In the genomic region with DNA sequence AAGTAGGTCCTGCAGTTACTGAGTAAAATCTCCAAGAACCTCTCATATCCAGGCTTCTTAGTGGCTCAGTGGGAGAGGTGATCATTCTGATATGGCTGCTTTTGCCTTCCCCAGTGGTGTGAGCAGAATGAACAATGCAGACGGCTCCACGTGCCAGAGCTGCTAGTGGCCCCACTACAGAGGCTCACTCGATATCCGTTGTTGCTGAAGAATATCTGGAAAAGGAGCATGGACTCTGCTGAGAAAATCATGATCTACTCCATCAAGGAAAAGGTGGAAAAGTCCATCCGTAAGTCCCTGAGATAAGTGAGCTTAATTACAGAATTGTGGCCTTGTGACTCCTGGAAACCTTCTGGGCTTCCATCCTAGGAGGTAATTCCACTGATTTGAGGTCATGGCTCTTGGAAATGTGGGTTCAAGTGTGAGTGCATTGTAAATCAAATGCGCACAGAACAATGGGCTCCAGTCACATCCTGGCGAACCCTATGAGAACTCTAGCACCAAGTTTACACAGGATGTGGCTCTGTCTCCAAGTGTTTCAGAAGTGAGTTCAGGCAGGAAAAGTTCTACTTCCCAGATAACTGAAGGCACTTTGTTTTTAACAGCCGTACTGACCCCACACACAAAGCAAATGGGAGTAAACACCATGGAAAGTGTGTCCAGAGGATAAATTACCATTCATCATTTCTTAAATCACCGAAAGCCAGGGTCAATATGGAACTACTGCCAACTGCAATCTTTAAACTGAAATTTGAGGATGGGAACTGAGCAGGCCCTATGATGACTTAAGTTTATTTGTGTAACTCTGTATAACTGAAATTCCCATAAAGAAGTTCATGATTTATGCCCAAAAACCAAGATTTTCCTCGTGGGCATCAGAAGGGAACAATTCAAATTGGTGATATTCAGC, we compare ENCODE assay signal across 1 cellular context.
TF ChIP-seq lines count a peak whose summit lies in the region.

No MANE protein-coding gene starts in this region.

TF ChIP-seq in H1, 55 proteins besides CTCF, POLR2A, EP300 and RAD21:
- TF ChIP-seq SAP30 (IDR thresholded peaks at IDR 0.05; ENCODE audit: insufficient read depth, insufficient replicate concordance, low read length): no peak
- TF ChIP-seq TBP (IDR thresholded peaks at IDR 0.05; ENCODE audit: low read depth, low read length): no peak
- no peak for TF ChIP-seq SRF (IDR thresholded peaks at IDR 0.05; ENCODE audit: low read depth, low read length)
- TF ChIP-seq, protein P1, sequence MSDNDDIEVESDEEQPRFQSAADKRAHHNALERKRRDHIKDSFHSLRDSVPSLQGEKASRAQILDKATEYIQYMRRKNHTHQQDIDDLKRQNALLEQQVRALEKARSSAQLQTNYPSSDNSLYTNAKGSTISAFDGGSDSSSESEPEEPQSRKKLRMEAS (IDR thresholded peaks at IDR 0.05): no peak
- TF ChIP-seq JUN (IDR thresholded peaks at IDR 0.05; ENCODE audit: low read depth, low read length): no peak
- no peak for TF ChIP-seq GABPA (IDR thresholded peaks at IDR 0.05; ENCODE audit: borderline replicate concordance, insufficient read depth, low read length)
- no peak for TF ChIP-seq KDM1A (IDR thresholded peaks at IDR 0.05; ENCODE audit: borderline replicate concordance, low read length)
- TF ChIP-seq HDAC6 (IDR thresholded peaks at IDR 0.05; ENCODE audit: low read depth, low read length): no peak
- TF ChIP-seq EZH2 (IDR thresholded peaks at IDR 0.05; ENCODE audit: low read depth, low read length, severe bottlenecking): no peak
- no peak for TF ChIP-seq SUZ12 (IDR thresholded peaks at IDR 0.05; ENCODE audit: low read length)
- no peak for TF ChIP-seq E2F6 (IDR thresholded peaks at IDR 0.05)
- TF ChIP-seq TEAD4 (IDR thresholded peaks at IDR 0.05; ENCODE audit: low read depth, low read length): no peak
- TF ChIP-seq RFX5 (IDR thresholded peaks at IDR 0.05; ENCODE audit: borderline replicate concordance, low read depth, low read length): no peak
- no peak for TF ChIP-seq CHD2 (IDR thresholded peaks at IDR 0.05; ENCODE audit: low read length)
- no peak for TF ChIP-seq HDAC2 (IDR thresholded peaks at IDR 0.05; ENCODE audit: borderline replicate concordance in 1 of 2, low read depth in 2 of 2, low read length in 2 of 2)
